In genomic region chr19:2970201-2970838, GRCh38 we compare ENCODE assay signal across 1 cellular context.
A peak's percentile ranks its signal among the peaks of the same experiment; 100 is the strongest.
TF ChIP-seq lines count a peak whose summit lies in the region.

No MANE protein-coding gene starts in this region.

TF ChIP-seq in IMR-90, 13 proteins besides CTCF, POLR2A, EP300 and RAD21:
- 0 out of 2 replicates have a peak, but pooled peaks have one; percentile 14 for TF ChIP-seq CEBPB (IDR thresholded peaks at IDR 0.05; ENCODE audit: low read depth, low read length)
- TF ChIP-seq FOS (IDR thresholded peaks at IDR 0.05; ENCODE audit: low read depth, low read length), result no peak
TF ChIP-seq in IMR-90: peak in this region for 1.
